ENCODE assay signal across 8 cellular contexts in the genomic region with DNA sequence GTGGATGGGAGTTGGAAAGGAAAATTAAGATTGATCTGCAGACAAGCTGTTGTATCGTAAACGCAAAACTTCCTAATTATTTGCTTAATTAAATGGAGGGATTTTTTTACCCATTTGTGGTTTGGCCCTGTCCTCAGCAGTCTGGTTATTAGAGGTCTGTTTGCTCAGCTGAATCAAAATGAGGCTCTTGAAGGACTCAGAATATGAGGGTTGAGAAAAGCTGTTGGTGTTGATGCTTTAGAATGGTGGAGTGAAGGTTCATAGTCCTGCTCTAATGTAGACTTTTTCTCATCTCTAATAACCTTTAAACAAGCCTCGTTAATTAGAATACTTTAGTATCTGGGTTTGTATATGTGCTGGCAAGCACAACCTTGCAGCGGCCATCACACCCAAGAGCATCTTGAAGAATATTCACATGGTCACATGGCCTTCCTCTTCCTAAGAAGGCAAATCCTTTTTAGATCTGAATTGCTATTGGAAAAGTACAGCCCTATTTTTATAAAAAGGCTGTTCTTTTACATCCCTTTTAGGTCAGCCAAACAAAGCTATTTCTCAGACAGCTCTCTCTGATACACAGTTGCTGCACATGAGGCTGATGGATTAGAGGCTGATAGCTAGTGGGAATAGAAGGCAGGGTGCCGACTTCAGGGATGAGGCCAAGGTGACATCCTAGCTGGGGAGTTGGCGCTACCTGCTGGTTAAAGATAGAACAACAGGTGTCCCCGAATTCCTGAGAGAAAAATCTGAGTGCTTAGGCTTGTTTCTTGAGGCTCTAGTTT. TPM values are rescaled to one million over a fixed set of nuclear protein-coding genes. Genes with fewer than 3 reads are reported as not detected.
DNase-seq lines count a peak whose midpoint lies in the region; ATAC-seq and TF ChIP-seq lines count a peak whose summit lies in the region.

No MANE protein-coding gene starts in this region.

- DNase-seq in DMS114 treated with DMSO at 0.1 percent for 48 hours (lab: John Stamatoyannopoulos, UW; ENCODE audit: unreplicated experiment) (peak; percentile 36), Kasumi-1 (lab: John Stamatoyannopoulos, UW) (peak; percentile 71 to 74), SJSA1 (ENCODE audit: low read depth in 1 of 2, low spot score in 2 of 2) (peak; percentile 62 to 68), foreskin keratinocyte (peak in 1 of 2 donors; percentile 57), osteoblast (ENCODE audit: insufficient read length, low spot score, missing footprints) (peak; percentile 88), tibial artery (peak; percentile 76 to 78)
- DNase-seq in activated gamma-delta T cell treated with anti-CD3 and anti-CD28 coated beads, Interleukin-2, amount 50 U/mL, for 16 hours (ENCODE audit: low read depth) = peak; percentile 45

- intact Hi-C loops in tibial artery (cut with DNase I; ENCODE audit: low total_unique reads) = loop anchor here (5.0 kb wide), 2 partner anchors 46 to 156 kb away; no protein-coding TSS in a partner anchor

- peaks cover 7% of the 10 kb centered on the region for H4K20me1 ChIP-seq in osteoblast (ENCODE audit: insufficient read depth, low read length)

- H2AFZ ChIP-seq in osteoblast (ENCODE audit: low read length) = no peak overlapping the region

- H3K27me3 ChIP-seq in SJSA1 (replicated peaks) (no peaks in the 10 kb centered on the region), foreskin keratinocyte (no peaks in the 10 kb centered on the region), osteoblast (ENCODE audit: insufficient read depth, low read length) (no peaks in the 10 kb centered on the region), tibial artery (no peaks in the 10 kb centered on the region)

- ATAC-seq in foreskin keratinocyte (peak; percentile 67), GM21381 (IDR thresholded peaks at IDR 0.05; ENCODE audit: unreplicated experiment) (no peak)

- H3K4me1 ChIP-seq in SJSA1 (replicated peaks) = peaks cover 11% of the 10 kb centered on the region
- peaks cover 11% of the 10 kb centered on the region for H3K4me1 ChIP-seq in foreskin keratinocyte
- peaks cover 23% of the 10 kb centered on the region for H3K4me1 ChIP-seq in osteoblast (ENCODE audit: insufficient read depth, low read length)
- H3K4me1 ChIP-seq in tibial artery = peaks cover 0 to 65% (median 14%) of the 10 kb centered on the region in 4 donors

- H3K4me2 ChIP-seq in osteoblast (ENCODE audit: insufficient read depth, low read length) = no peak overlapping the region

- H3K9me3 ChIP-seq in SJSA1 (replicated peaks) (no peaks in the 10 kb centered on the region), osteoblast (ENCODE audit: low read depth, low read length) (no peaks in the 10 kb centered on the region), tibial artery (no peaks in the 10 kb centered on the region)

- H3K36me3 ChIP-seq in SJSA1 (peaks cover 53% of the 10 kb centered on the region), osteoblast (ENCODE audit: insufficient read depth, low read length) (peaks cover 33% of the 10 kb centered on the region), tibial artery (peaks cover 0 to 40% (median 6%) of the 10 kb centered on the region in 3 donors)

- peak; percentile 93 for TF ChIP-seq CTCF in foreskin keratinocyte (conservative IDR thresholded peaks at IDR 0.05)
- TF ChIP-seq CTCF in osteoblast (IDR thresholded peaks at IDR 0.05; ENCODE audit: extremely low read depth, low read depth, low read length) = peak; percentile 81
- peak; percentile 83 to 91 for TF ChIP-seq CTCF in tibial artery (IDR thresholded peaks at IDR 0.05)

- peaks cover 42% of the 10 kb centered on the region for H3K79me2 ChIP-seq in osteoblast (ENCODE audit: insufficient read depth, low read length)

- H3K4me3 ChIP-seq in SJSA1 (no peak overlapping the region), osteoblast (ENCODE audit: insufficient read depth, low read length) (no peak overlapping the region), tibial artery (no peak overlapping the region)

- H3K27ac ChIP-seq in SJSA1 (no peak overlapping the region), foreskin keratinocyte (no peak overlapping the region), osteoblast (ENCODE audit: low read depth, low read length) (peak overlapping the region; percentile 5), tibial artery (peak overlapping the region; percentile 53 to 56)

RNA-seq across cellular contexts. Expression of a gene that starts 53.8 kb away (rescaled TPM):
- 147 and 211 TPM in 2 replicates for total RNA-seq in SJSA1 (2014; rRNA removed; shearing (Covaris generic))
- total RNA-seq in foreskin keratinocyte (138 and 151 TPM in 2 replicates), osteoblast (377 and 424 TPM in 2 replicates)
- 37.4 and 38.0 TPM in 2 replicates for polyA plus RNA-seq in foreskin keratinocyte

Comparison
In these comparisons a context has a peak if more than half of its experiments do, and no peak if none do; other contexts are left out.
1. H3K27ac ChIP-seq: peak in osteoblast (single experiment) and tibial artery (2 of 2); none in SJSA1 (single experiment) and foreskin keratinocyte (single experiment).
2. Peak in every context shown above with its lines, with median percentiles within 50 percentile points of each other: CTCF ChIP-seq.